Comparison of ENCODE assay signal across 9 cellular contexts in the genomic region with DNA sequence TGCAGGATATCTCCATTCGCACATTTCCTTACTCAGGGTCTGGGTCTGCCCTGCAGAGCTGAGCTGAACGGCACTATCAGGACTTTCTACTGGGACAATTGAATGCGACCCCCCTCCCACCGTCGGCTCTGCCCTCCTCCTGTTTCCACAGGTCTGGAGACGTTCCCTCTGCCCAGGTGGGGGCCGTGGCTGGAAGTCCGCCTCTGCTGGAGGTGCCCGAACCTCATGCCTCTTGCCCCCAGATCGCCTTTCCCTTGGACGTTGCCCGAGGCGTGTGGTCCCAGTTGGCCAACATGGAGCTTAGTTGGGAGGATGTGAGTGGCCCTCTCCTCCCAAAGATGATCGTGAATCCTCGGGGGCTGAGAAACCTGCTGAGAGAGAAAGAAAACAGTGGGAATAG. TPM values are rescaled to one million over a fixed set of nuclear protein-coding genes. Genes with fewer than 3 reads are reported as not detected.
DNase-seq lines count a peak whose midpoint lies in the region; ATAC-seq and TF ChIP-seq lines count a peak whose summit lies in the region.
"Had no signal": no experiment of that assay in that cellular context is flagged by ENCODE, and none has a peak within 500 bp of the region (broad histone marks: within the 10 kb centered on the region; RNA-seq: fewer than 3 reads in every experiment).

No MANE protein-coding gene starts in this region.

- peaks cover 21% of the 10 kb centered on the region for H3K27me3 Mint-ChIP-seq in activated T-helper 2 cell treated with anti-CD3 and anti-CD28 coated beads, Interferon-gamma antibody, Interleukin-2, Interleukin-4, amounts not matched to agents 10 μg/mL and 5 μg/mL and 100 μg/mL, durations not matched to agents 14 hours and 24 hours and 36 hours (ENCODE audit: low read depth)

- H3K36me3 Mint-ChIP-seq in activated T-helper 2 cell treated with anti-CD3 and anti-CD28 coated beads, Interferon-gamma antibody, Interleukin-2, Interleukin-4, amounts not matched to agents 10 μg/mL and 5 μg/mL and 100 μg/mL, durations not matched to agents 14 hours and 24 hours and 36 hours (ENCODE audit: low read depth) = no peaks in the 10 kb centered on the region

- H3K4me1 ChIP-seq in ACC112 (ENCODE audit: control insufficient read depth, insufficient read depth, low read length, unreplicated experiment) = no peaks in the 10 kb centered on the region
- H3K4me1 ChIP-seq in DOHH2 (ENCODE audit: control insufficient read depth, low read length) = peaks cover 21% of the 10 kb centered on the region
- peaks cover 0 to 19% of the 10 kb centered on the region in 2 donors for H3K4me1 ChIP-seq in muscle layer of duodenum (ENCODE audit: control insufficient read depth in 1 of 2, insufficient read depth in 2 of 2, low read length in 2 of 2)
- H3K4me1 ChIP-seq: pancreas had no signal

- peaks cover 14% of the 10 kb centered on the region for H3K9me3 Mint-ChIP-seq in activated T-helper 2 cell treated with anti-CD3 and anti-CD28 coated beads, Interferon-gamma antibody, Interleukin-2, Interleukin-4, amounts not matched to agents 10 μg/mL and 5 μg/mL and 100 μg/mL, durations not matched to agents 14 hours and 24 hours and 36 hours

- no peaks in the 10 kb centered on the region for H4K20me1 ChIP-seq in DOHH2 (ENCODE audit: control insufficient read depth, insufficient read depth, low read depth, low read length)

- no peak for TF ChIP-seq CTCF in DOHH2 (IDR thresholded peaks at IDR 0.05; ENCODE audit: low read depth, low read length, poor library complexity, severe bottlenecking)

- H3K4me3 ChIP-seq in ACC112 (ENCODE audit: low read depth, low read length) = peak overlapping the region; percentile 57; the same call in 1 of the 2 replicates
- peak overlapping the region; percentile 55 for H3K4me3 ChIP-seq in DOHH2 (ENCODE audit: low read length)
- peak overlapping the region; percentile 47 to 50 for H3K4me3 ChIP-seq in muscle layer of duodenum (ENCODE audit: low read depth in 1 of 2, low read length in 2 of 2)
- H3K4me3 ChIP-seq: pancreas had no signal

- H2AFZ ChIP-seq in ACC112 (ENCODE audit: low read length, unreplicated experiment) = no peak overlapping the region

- H3K9me3 ChIP-seq in DOHH2 (ENCODE audit: control insufficient read depth, insufficient read depth, low read length) (peaks cover 6% of the 10 kb centered on the region), muscle layer of duodenum (ENCODE audit: control insufficient read depth in 1 of 2, low read length in 2 of 2) (peaks cover 0 to 5% of the 10 kb centered on the region in 2 donors)
- H3K9me3 ChIP-seq: pancreas had no signal

- no peak for ATAC-seq in HG03378 (IDR thresholded peaks at IDR 0.05; ENCODE audit: unreplicated experiment)

- H3K27ac ChIP-seq in ACC112 (ENCODE audit: low read depth, low read length) = no peak overlapping the region
- H3K27ac ChIP-seq in DOHH2 (ENCODE audit: low read depth, low read length) = no peak overlapping the region
- H3K27ac ChIP-seq in muscle layer of duodenum (ENCODE audit: low read length) = no peak overlapping the region
- H3K27ac ChIP-seq: pancreas had no signal

- DNase-seq in activated T-helper 2 cell treated with anti-CD3 and anti-CD28 coated beads, Interferon-gamma antibody, Interleukin-2, Interleukin-4, amounts not matched to agents 10 μg/mL and 5 μg/mL and 100 μg/mL, durations not matched to agents 14 hours and 24 hours and 36 hours (ENCODE audit: low spot score) = no peak
- no peak for DNase-seq in DMS 273 (lab: John Stamatoyannopoulos, UW; ENCODE audit: unreplicated experiment)
- DNase-seq in NCI-H128 (lab: John Stamatoyannopoulos, UW; ENCODE audit: unreplicated experiment) = no peak
- no peak for DNase-seq in T-helper 9 cell

- H3K4me1 Mint-ChIP-seq in activated T-helper 2 cell treated with anti-CD3 and anti-CD28 coated beads, Interferon-gamma antibody, Interleukin-2, Interleukin-4, amounts not matched to agents 10 μg/mL and 5 μg/mL and 100 μg/mL, durations not matched to agents 14 hours and 24 hours and 36 hours (ENCODE audit: low read depth) = peaks cover 16% of the 10 kb centered on the region

- H3F3A ChIP-seq in DOHH2 (ENCODE audit: control insufficient read depth, insufficient read depth) = no peaks in the 10 kb centered on the region

- H3K27me3 ChIP-seq in ACC112 (ENCODE audit: insufficient read depth, low read length) (no peaks in the 10 kb centered on the region), DOHH2 (ENCODE audit: control insufficient read depth, low read length) (peaks cover 13% of the 10 kb centered on the region), muscle layer of duodenum (ENCODE audit: low read depth, low read length) (no peaks in the 10 kb centered on the region)
- H3K27me3 ChIP-seq: pancreas had no signal

- peak overlapping the region; percentile 70 for H3K4me3 Mint-ChIP-seq in activated T-helper 2 cell treated with anti-CD3 and anti-CD28 coated beads, Interferon-gamma antibody, Interleukin-2, Interleukin-4, amounts not matched to agents 10 μg/mL and 5 μg/mL and 100 μg/mL, durations not matched to agents 14 hours and 24 hours and 36 hours (ENCODE audit: low read depth)

- no peaks in the 10 kb centered on the region for H3K79me2 ChIP-seq in ACC112 (ENCODE audit: control insufficient read depth, insufficient read depth, low read length, unreplicated experiment)
- H3K79me2 ChIP-seq in DOHH2 (ENCODE audit: control insufficient read depth, low read length) = no peaks in the 10 kb centered on the region

- intact Hi-C loops in activated T-helper 2 cell treated with anti-CD3 and anti-CD28 coated beads, Interferon-gamma antibody, Interleukin-2, Interleukin-4, amounts not matched to agents 10 μg/mL and 5 μg/mL and 100 μg/mL, durations not matched to agents 14 hours and 24 hours and 36 hours (cut with micrococcal nuclease) = no loop called here

- H3K27ac Mint-ChIP-seq in activated T-helper 2 cell treated with anti-CD3 and anti-CD28 coated beads, Interferon-gamma antibody, Interleukin-2, Interleukin-4, amounts not matched to agents 10 μg/mL and 5 μg/mL and 100 μg/mL, durations not matched to agents 14 hours and 24 hours and 36 hours = no peak overlapping the region

- H3K36me3 ChIP-seq in ACC112 (ENCODE audit: insufficient read depth, low read length) = no peaks in the 10 kb centered on the region
- no peaks in the 10 kb centered on the region for H3K36me3 ChIP-seq in DOHH2 (ENCODE audit: control insufficient read depth, low read length)
- H3K36me3 ChIP-seq in muscle layer of duodenum (ENCODE audit: control insufficient read depth in 1 of 2, insufficient read depth in 2 of 2, low read length in 2 of 2) = no peaks in the 10 kb centered on the region
- H3K36me3 ChIP-seq: pancreas had no signal

- H3K9me2 ChIP-seq in DOHH2 (replicated peaks; ENCODE audit: control insufficient read depth, low read length) = no peaks in the 10 kb centered on the region

- peak overlapping the region; percentile 89 for H3K4me2 ChIP-seq in DOHH2 (ENCODE audit: low read length)

RNA-seq across cellular contexts. Expression of a gene that starts 21.2 kb away (rescaled TPM):
- total RNA-seq in activated T-helper 2 cell treated with anti-CD3 and anti-CD28 coated beads, Interferon-gamma antibody, Interleukin-2, Interleukin-4, amounts not matched to agents 10 μg/mL and 5 μg/mL and 100 μg/mL, durations not matched to agents 14 hours and 24 hours and 36 hours = 161 and 169 TPM in 2 replicates

RNA-seq across cellular contexts. Expression of a gene that starts 45.1 kb away (rescaled TPM):
- 31.9 and 33.5 TPM in 2 replicates for total RNA-seq in activated T-helper 2 cell treated with anti-CD3 and anti-CD28 coated beads, Interferon-gamma antibody, Interleukin-2, Interleukin-4, amounts not matched to agents 10 μg/mL and 5 μg/mL and 100 μg/mL, durations not matched to agents 14 hours and 24 hours and 36 hours

RNA-seq across cellular contexts. Expression of a gene that starts 45.4 kb away (rescaled TPM):
- 28.2 and 29.2 TPM in 2 replicates for total RNA-seq in activated T-helper 2 cell treated with anti-CD3 and anti-CD28 coated beads, Interferon-gamma antibody, Interleukin-2, Interleukin-4, amounts not matched to agents 10 μg/mL and 5 μg/mL and 100 μg/mL, durations not matched to agents 14 hours and 24 hours and 36 hours
